ENCODE assay signal across 9 cellular contexts in genomic region chr3:14405886-14406238, GRCh38. TPM values are rescaled to one million over a fixed set of nuclear protein-coding genes. Genes with fewer than 3 reads are reported as not detected.
A peak's percentile ranks its signal among the peaks of the same experiment; 100 is the strongest.
DNase-seq lines count a peak whose midpoint lies in the region; ATAC-seq, FAIRE-seq and TF ChIP-seq lines count a peak whose summit lies in the region.
"Had no signal": no experiment of that assay in that cellular context is flagged by ENCODE, and none has a peak within 500 bp of the region (broad histone marks: within the 10 kb centered on the region; RNA-seq: fewer than 3 reads in every experiment).

No MANE protein-coding gene starts in this region.

- H3K36me3 ChIP-seq in GM23338 (ENCODE audit: insufficient read depth) (no peaks in the 10 kb centered on the region; the same call in 1 of the 2 replicates), K562 (ENCODE audit: control insufficient read depth, insufficient read depth, low read length) (peaks cover 70% of the 10 kb centered on the region), esophagus squamous epithelium (peaks cover 0 to 8% (median 0%) of the 10 kb centered on the region in 3 donors)

- no peaks in the 10 kb centered on the region for H3K9me2 ChIP-seq in GM23338 (ENCODE audit: insufficient read depth)

- no peak for FAIRE-seq in K562 (lab: Jason Lieb, UNC)

- no TSS peak for BruUV-seq in K562 (replicated peaks; lab: Mats Ljungman, UMichigan)

- no peak overlapping the region for H2AFZ ChIP-seq in GM23338
- no peak overlapping the region for H2AFZ ChIP-seq in K562 (ENCODE audit: low read depth, low read length)

- peaks cover 85% of the 10 kb centered on the region for H3K79me2 ChIP-seq in GM23338 (replicated peaks; ENCODE audit: insufficient read depth)
- H3K79me2 ChIP-seq in K562 (ENCODE audit: control insufficient read depth, insufficient read depth, low read length): peaks cover 84% of the 10 kb centered on the region

- H3K27me3 ChIP-seq in GM23338 (ENCODE audit: insufficient read depth): no peaks in the 10 kb centered on the region
- H3K27me3 ChIP-seq in K562 (ENCODE audit: control insufficient read depth in 2 of 2, insufficient read depth in 2 of 2, low read length in 2 of 2): no peaks in the 10 kb centered on the region
- no peaks in the 10 kb centered on the region for H3K27me3 ChIP-seq in esophagus squamous epithelium

- H3K4me1 ChIP-seq in GM23338 (ENCODE audit: insufficient read depth) (peaks cover 44% of the 10 kb centered on the region), K562 (replicated peaks in 1 of 2; ENCODE audit: control insufficient read depth in 2 of 2, insufficient read depth in 2 of 2, low read length in 2 of 2) (peaks cover 49 to 81% of the 10 kb centered on the region in 2 experiments), esophagus squamous epithelium (peaks cover 27 to 78% (median 41%) of the 10 kb centered on the region in 3 donors)

- no peaks in the 10 kb centered on the region for H3K9me3 Mint-ChIP-seq in GM23338
- H3K9me3 Mint-ChIP-seq in nephron progenitor cell: no peaks in the 10 kb centered on the region

- H3K27me3 Mint-ChIP-seq in GM23338 (ENCODE audit: insufficient read depth, low read depth, poor library complexity): peaks cover 27% of the 10 kb centered on the region
- peaks cover 10% of the 10 kb centered on the region for H3K27me3 Mint-ChIP-seq in nephron progenitor cell (ENCODE audit: low read depth, poor library complexity)

- ATAC-seq in GM23338: no peak
- ATAC-seq in K562: no peak

- H3K9ac ChIP-seq in K562 (ENCODE audit: insufficient read depth in 1 of 2, low read depth in 2 of 2, low read length in 2 of 2): peak overlapping the region; percentile 95 to 96

- H3K4me3 ChIP-seq in AG04449 (ENCODE audit: low read depth, low read length): peak overlapping the region; percentile 96
- H3K4me3 ChIP-seq in GM23338: peak overlapping the region; percentile 98; the same call in 1 of the 2 replicates
- H3K4me3 ChIP-seq in K562: peak overlapping the region; percentile 92
- peak overlapping the region in 1 of 4 donors; percentile 88 for H3K4me3 ChIP-seq in esophagus squamous epithelium

- no peak for DNase-seq in AG04449 (ENCODE audit: low read depth, low spot score)
- no peak for DNase-seq in GM23338 (ENCODE audit: low spot score)
- DNase-seq in K562 (ENCODE audit: extremely low read depth in 1 of 4, low spot score in 3 of 4): peak in 1 of 4 experiments; percentile 25
- DNase-seq in nephron progenitor cell: no peak
- no peak for DNase-seq in NCI-H146 treated with DMSO at 0.1 percent for 48 hours (lab: John Stamatoyannopoulos, UW; ENCODE audit: unreplicated experiment)
- DNase-seq in esophagus squamous epithelium (lab: John Stamatoyannopoulos, UW): no peak
- DNase-seq in activated CD4-positive, CD25-positive, alpha-beta regulatory T cell (lab: John Stamatoyannopoulos, UW): no peak
- DNase-seq in NCI-H2081 treated with DMSO at 0.1 percent for 48 hours (lab: John Stamatoyannopoulos, UW): no peak
- DNase-seq: NCI-H1092 treated with DMSO at 0.1 percent for 48 hours had no signal

- peaks cover 39% of the 10 kb centered on the region for H3K36me3 Mint-ChIP-seq in GM23338 (ENCODE audit: low read depth)
- H3K36me3 Mint-ChIP-seq in nephron progenitor cell (ENCODE audit: low read depth): peaks cover 22% of the 10 kb centered on the region

- peaks cover 1% of the 10 kb centered on the region for H3K9me1 ChIP-seq in K562 (ENCODE audit: control insufficient read depth, insufficient read depth, low read length)

- H3K4me3 Mint-ChIP-seq in GM23338 (no peak overlapping the region; the same call in 2 of the 3 replicates), nephron progenitor cell (peak overlapping the region; percentile 48)

- H4K20me1 ChIP-seq in GM23338 (replicated peaks; ENCODE audit: insufficient read depth) (peaks cover 50% of the 10 kb centered on the region), K562 (replicated peaks; ENCODE audit: control insufficient read depth, insufficient read depth, low read length) (peaks cover 4% of the 10 kb centered on the region; the same call in 1 of the 2 replicates)

- TF ChIP-seq CTCF in AG04449 (IDR thresholded peaks at IDR 0.05; ENCODE audit: insufficient read depth, low read length, missing control alignments) (no peak), GM23338 (conservative IDR thresholded peaks at IDR 0.05; ENCODE audit: low read depth in 2 of 2) (no peak), K562 (IDR thresholded peaks at IDR 0.05 in 2 of 3, conservative IDR thresholded peaks at IDR 0.05 in 1 of 3; ENCODE audit: insufficient read depth in 2 of 3, low read depth in 1 of 3, low read length in 3 of 3) (no peak), nephron progenitor cell (IDR thresholded peaks at IDR 0.05) (no peak), esophagus squamous epithelium (IDR thresholded peaks at IDR 0.05) (no peak)

- H3K27ac ChIP-seq in GM23338 (ENCODE audit: low read depth): peak overlapping the region; percentile 69; the same call in 1 of the 2 replicates
- H3K27ac ChIP-seq in K562 (ENCODE audit: extremely low read depth, low read depth, low read length): peak overlapping the region; percentile 91
- peak overlapping the region in 1 of 4 donors; percentile 26 for H3K27ac ChIP-seq in esophagus squamous epithelium

- H3K4me1 Mint-ChIP-seq in GM23338 (peaks cover 56% of the 10 kb centered on the region), nephron progenitor cell (peaks cover 66% of the 10 kb centered on the region)

- in situ Hi-C loops in K562 (cut with MboI): no loop called here

- H3K9me3 ChIP-seq in K562 (replicated peaks; ENCODE audit: control insufficient read depth, insufficient read depth, low read depth, low read length) (no peaks in the 10 kb centered on the region), esophagus squamous epithelium (no peaks in the 10 kb centered on the region)

- no peak for TF ChIP-seq RAD21 in K562 (CRISPR knock-in tag; conservative IDR thresholded peaks at IDR 0.05 in 1 of 2, IDR thresholded peaks at IDR 0.05 in 1 of 2)

- TF ChIP-seq POLR2A in K562 (conservative IDR thresholded peaks at IDR 0.05) (no peak), esophagus squamous epithelium (IDR thresholded peaks at IDR 0.05) (no peak)

- H3F3A ChIP-seq in GM23338 (replicated peaks; ENCODE audit: low read depth): peaks cover 9% of the 10 kb centered on the region; the same call in 1 of the 2 replicates

- intact Hi-C loops in K562 (cut with micrococcal nuclease) (loop anchor here (1.0 kb wide), 1 partner anchor 150 kb away; no protein-coding TSS in a partner anchor), esophagus squamous epithelium (cut with DNase I) (no loop called here)

- CTCF ChIA-PET in AG04449 (lab: Yijun Ruan, JAX): interaction anchor here (1.1 to 5.7 kb wide), 5 partner anchors 13 to 201 kb away, joined by 3 to 37 read pairs (median 4); no protein-coding TSS in a partner anchor
- CTCF ChIA-PET in K562 (lab: Yijun Ruan, JAX; ENCODE audit: low intra/inter-chr PET ratio): no interaction called here

- TF ChIP-seq EP300 in K562 (IDR thresholded peaks at IDR 0.05; ENCODE audit: low read length): no peak

- H3K4me2 ChIP-seq in GM23338 (peak overlapping the region; percentile 99), K562 (ENCODE audit: insufficient read depth, low read length) (peak overlapping the region; percentile 100)

- H3K27ac Mint-ChIP-seq in GM23338 (no peak overlapping the region), nephron progenitor cell (no peak overlapping the region)

- POLR2A ChIA-PET in AG04449 (lab: Yijun Ruan, JAX): no interaction called here
- POLR2A ChIA-PET in K562 (lab: Yijun Ruan, JAX): interaction anchor here (0.5 to 2.6 kb wide), 18 partner anchors 10 to 295 kb away, joined by 3 to 11 read pairs (median 3); no protein-coding TSS in a partner anchor

- 40% methylated on average over 6 of the region's 6 CpGs for WGBS in K562 (ENCODE audit: insufficient coverage, low coverage, missing lambda C conversion rate)
- 51 to 69% methylated on average over 5 to 6 of the region's 6 CpGs for WGBS in esophagus squamous epithelium, 2 donors

TF ChIP-seq in K562, 482 proteins besides CTCF, POLR2A, EP300 and RAD21 (continues in another document):
- TF ChIP-seq MYNN (IDR thresholded peaks at IDR 0.05): 0 out of 2 replicates have a peak, but pooled peaks have one; percentile 21
- TF ChIP-seq MYNN (CRISPR knock-in tag; IDR thresholded peaks at IDR 0.05): no peak
- TF ChIP-seq, protein P1, sequence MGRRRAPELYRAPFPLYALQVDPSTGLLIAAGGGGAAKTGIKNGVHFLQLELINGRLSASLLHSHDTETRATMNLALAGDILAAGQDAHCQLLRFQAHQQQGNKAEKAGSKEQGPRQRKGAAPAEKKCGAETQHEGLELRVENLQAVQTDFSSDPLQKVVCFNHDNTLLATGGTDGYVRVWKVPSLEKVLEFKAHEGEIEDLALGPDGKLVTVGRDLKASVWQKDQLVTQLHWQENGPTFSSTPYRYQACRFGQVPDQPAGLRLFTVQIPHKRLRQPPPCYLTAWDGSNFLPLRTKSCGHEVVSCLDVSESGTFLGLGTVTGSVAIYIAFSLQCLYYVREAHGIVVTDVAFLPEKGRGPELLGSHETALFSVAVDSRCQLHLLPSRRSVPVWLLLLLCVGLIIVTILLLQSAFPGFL (CRISPR knock-in tag; IDR thresholded peaks at IDR 0.05): no peak

RNA-seq across cellular contexts. Expression of gene SLC6A6, which starts 3.5 kb away (rescaled TPM):
- 142 and 150 TPM in 2 replicates for total RNA-seq in GM23338 (2014; rRNA removed; shearing (Covaris generic))
- polyA plus RNA-seq in GM23338 (2016; fragmentation: Nextera tagmentation; extraction: Ambion mirVana): 27.5 and 31.6 TPM in 2 replicates
- total RNA-seq in K562 (2011; cell fraction: chromatin; rRNA removed; ENCODE audit: low replicate concordance): 361 and 756 TPM in 2 replicates
- total RNA-seq in K562 (2011; cell fraction: nucleolus; rRNA removed): 315 and 326 TPM in 2 replicates
- 358 and 388 TPM in 2 replicates for total RNA-seq in K562 (2011; cell fraction: nucleoplasm; rRNA removed)
- 106 and 223 TPM in 2 replicates for total RNA-seq in K562 (2014; rRNA removed)
- total RNA-seq in K562 (2014; rRNA removed; fragmentation: Illumina TruSeq; extraction: Trizol): 79.6 and 90.2 TPM in 2 replicates
- 91.9 and 93.2 TPM in 2 replicates for total RNA-seq in K562 (2015; rRNA removed; fragmentation: Illumina TruSeq; extraction: Trizol)
- total RNA-seq in K562 (2021): 194 and 203 TPM in 2 replicates
- 71.4 and 100 TPM in 2 replicates for polyA plus RNA-seq in K562 (2011; rRNA removed)
- 56.5 and 73.9 TPM in 2 replicates for polyA plus RNA-seq in K562 (2011; cell fraction: cytosol; rRNA removed)
- 434 and 457 TPM in 2 replicates for polyA plus RNA-seq in K562 (2011; cell fraction: nucleus; rRNA removed)
- 52.3 and 64.9 TPM in 2 replicates for polyA plus RNA-seq in K562 (2012)
- polyA plus RNA-seq in K562 (2014; fragmentation: Illumina TruSeq; extraction: Trizol): 121 and 139 TPM in 2 replicates
- 10 to 100 TPM; 12.3 to 14.8 TPM for polyA plus RNA-seq in K562 (2014; fragmentation: Nextera tagmentation; extraction: Ambion mirVana)
- 111 and 129 TPM in 2 replicates for polyA plus RNA-seq in K562 (2014; rRNA removed)
- 75.5 and 106 TPM in 2 replicates for polyA minus RNA-seq in K562 (2011; rRNA and poly(A)+ RNA removed)
- 40.8 and 83.0 TPM in 2 replicates for polyA minus RNA-seq in K562 (2011; cell fraction: cytosol; rRNA and poly(A)+ RNA removed)
- polyA minus RNA-seq in K562 (2011; cell fraction: nucleus; rRNA and poly(A)+ RNA removed): 138 and 192 TPM in 2 replicates
- total RNA-seq in esophagus squamous epithelium: 10 to 100 TPM; 14.4 to 35.7 (median 17.0) TPM
